ENCODE assay signal across 22 cellular contexts in the genomic region with DNA sequence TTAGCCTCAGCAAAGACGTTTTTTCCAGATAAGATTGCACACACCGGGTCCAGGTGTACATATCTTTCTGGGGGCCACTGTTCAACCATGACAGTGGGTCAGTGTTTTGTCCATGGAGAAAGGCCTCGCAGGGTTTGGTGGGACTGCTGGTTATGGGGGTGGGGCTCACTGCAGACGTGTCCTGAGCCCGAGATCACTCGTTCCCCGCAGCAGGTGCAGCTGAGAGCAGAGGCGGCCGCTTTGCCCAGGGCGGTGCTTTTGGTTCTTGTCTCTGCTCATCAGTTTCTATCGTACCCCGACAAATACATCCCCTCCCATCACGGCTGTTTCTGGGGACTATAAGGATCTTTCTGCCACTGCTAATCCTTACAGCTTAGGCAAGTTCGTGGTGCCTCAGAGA.
"Had no signal": no experiment of that assay in that cellular context is flagged by ENCODE, and none has a peak within 500 bp of the region (broad histone marks: within the 10 kb centered on the region; RNA-seq: fewer than 3 reads in every experiment).

No MANE protein-coding gene starts in this region.

- DNase-seq: heart right ventricle; hippocampal formation; left ventricle myocardium superior; lower lobe of right lung; mammary epithelial cell; mesenchymal stem cell; naive thymus-derived CD8-positive, alpha-beta T cell; ovary; right lobe of liver; stimulated activated CD4-positive, alpha-beta T cell treated with anti-CD3 and anti-CD28 coated beads, Interleukin-1b, Interleukin-23, amount 100 ng/mL, for 48 hours; stimulated activated CD4-positive, alpha-beta T cell treated with anti-CD3 and anti-CD28 coated beads, Interleukin-2, amount 100 ng/mL, for 48 hours; stimulated activated naive CD4-positive, alpha-beta T cell; tibial artery; trophoblast cell; upper lobe of right lung had no signal

- H3K36me3 ChIP-seq: heart right ventricle, lower lobe of right lung, ovary, right atrium auricular region, right lobe of liver, suprapubic skin, thoracic aorta, tibial artery, upper lobe of right lung had no signal

- H3K4me1 ChIP-seq: heart right ventricle, lower lobe of right lung, right atrium auricular region, right lobe of liver, suprapubic skin, tibial artery, upper lobe of right lung had no signal

- H3K4me2 ChIP-seq: smooth muscle cell had no signal

- ATAC-seq: heart right ventricle; left ventricle myocardium superior; lower lobe of right lung; naive thymus-derived CD8-positive, alpha-beta T cell; right lobe of liver; stimulated activated effector memory CD8-positive, alpha-beta T cell treated with anti-CD3 and anti-CD28 coated beads, Interleukin-12 subunit alpha, Interleukin-12 subunit beta, amount 100 ng/mL, for 72 hours; upper lobe of right lung had no signal

- FAIRE-seq: keratinocyte, urothelium cell line had no signal

- H3K9me3 ChIP-seq: lower lobe of right lung, ovary, right lobe of liver, thoracic aorta, upper lobe of right lung had no signal

- H3K4me3 ChIP-seq: heart right ventricle, lower lobe of right lung, ovary, right atrium auricular region, right lobe of liver, smooth muscle cell, suprapubic skin, thoracic aorta, tibial artery, upper lobe of right lung had no signal

- H3K27me3 ChIP-seq: ovary, right atrium auricular region, right lobe of liver, tibial artery, upper lobe of right lung had no signal

- H3K27ac ChIP-seq: heart right ventricle, lower lobe of right lung, ovary, right atrium auricular region, right lobe of liver, suprapubic skin, thoracic aorta, tibial artery, upper lobe of right lung had no signal
